10 cellular contexts compared by ENCODE assay signal in the genomic region with DNA sequence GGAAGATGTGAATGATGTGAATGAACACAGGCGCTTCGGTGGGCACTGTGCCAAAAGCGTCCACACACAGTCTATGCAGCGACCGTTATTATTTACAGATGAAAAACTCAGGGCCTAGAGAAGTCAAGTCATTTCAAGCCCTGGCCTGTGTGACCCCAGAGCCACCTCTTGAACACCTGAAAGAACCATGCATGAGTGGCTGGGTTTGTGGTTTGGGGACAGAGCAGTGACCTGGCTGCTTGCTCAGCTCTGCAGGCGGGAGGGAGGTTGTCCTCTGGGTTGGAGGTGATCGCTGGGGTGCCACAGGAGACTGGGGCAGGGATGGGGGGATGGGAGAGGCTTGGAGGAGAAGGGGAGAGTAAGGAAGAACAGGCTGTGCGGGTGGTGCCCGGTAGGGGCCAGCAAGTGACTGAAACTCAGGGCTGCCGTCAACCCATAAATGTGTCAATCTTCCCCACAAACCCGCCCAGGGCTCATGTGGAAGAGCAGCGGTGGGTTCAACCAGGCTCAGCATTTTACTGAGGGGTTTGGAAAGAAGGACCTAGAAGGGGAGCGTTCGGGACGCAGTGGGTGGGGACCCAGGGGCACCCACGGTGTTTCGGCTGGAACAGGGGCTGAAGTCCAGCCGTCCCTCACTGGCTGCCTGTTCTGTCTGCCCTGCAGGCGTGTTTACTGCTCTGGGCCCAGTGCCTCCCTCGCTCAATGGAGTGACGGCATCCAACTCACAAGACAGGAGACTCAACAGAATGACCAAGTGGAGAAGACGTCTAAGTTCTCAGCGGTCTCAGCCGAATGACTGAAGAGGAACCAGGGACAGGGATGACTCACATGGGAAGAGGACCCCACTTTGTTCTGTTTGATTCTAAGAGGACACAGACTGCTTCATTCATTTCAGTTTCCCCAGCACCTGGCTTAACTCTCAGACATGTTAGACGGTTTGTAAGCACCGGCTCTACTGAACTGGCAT.
DNase-seq lines count a peak whose midpoint lies in the region; ATAC-seq and TF ChIP-seq lines count a peak whose summit lies in the region.
"Had no signal": no experiment of that assay in that cellular context is flagged by ENCODE, and none has a peak within 500 bp of the region (broad histone marks: within the 10 kb centered on the region; RNA-seq: fewer than 3 reads in every experiment).

No MANE protein-coding gene starts in this region.

- no peak overlapping the region for H3K27ac Mint-ChIP-seq in osteocyte (ENCODE audit: unreplicated experiment)

- no peaks in the 10 kb centered on the region for H3K27me3 Mint-ChIP-seq in osteocyte (ENCODE audit: unreplicated experiment)

- H3K4me3 Mint-ChIP-seq in osteocyte (ENCODE audit: unreplicated experiment): no peak overlapping the region

- TF ChIP-seq CTCF in GM13977 (IDR thresholded peaks at IDR 0.05; ENCODE audit: extremely low read depth, insufficient read depth, missing control alignments): no peak
- TF ChIP-seq CTCF in esophagus muscularis mucosa (IDR thresholded peaks at IDR 0.05): no peak
- TF ChIP-seq CTCF in osteocyte (IDR thresholded peaks at IDR 0.05): no peak

- peaks cover 11 to 96% (median 68%) of the 10 kb centered on the region in 4 donors for H3K36me3 ChIP-seq in esophagus muscularis mucosa
- 0 out of 2 replicates have a peak, but pooled peaks cover 4% of the 10 kb centered on the region for H3K36me3 ChIP-seq in SJCRH30

- TF ChIP-seq EP300 in esophagus muscularis mucosa (IDR thresholded peaks at IDR 0.05): no peak

- H3K4me3 ChIP-seq in esophagus muscularis mucosa (no peak overlapping the region), SJCRH30 (no peak overlapping the region)
- H3K4me3 ChIP-seq: suprapubic skin had no signal

- WGBS in esophagus muscularis mucosa: 68% methylated on average over 25 of the region's 26 CpGs

- H3K4me1 Mint-ChIP-seq in osteocyte (ENCODE audit: unreplicated experiment): peaks cover 3% of the 10 kb centered on the region

- ATAC-seq in GM19463 (IDR thresholded peaks at IDR 0.05; ENCODE audit: unreplicated experiment) (peak; percentile 98), HG03135 (IDR thresholded peaks at IDR 0.05; ENCODE audit: unreplicated experiment) (peak; percentile 87)

- H3K27me3 ChIP-seq in esophagus muscularis mucosa (no peaks in the 10 kb centered on the region), SJCRH30 (no peaks in the 10 kb centered on the region)
- H3K27me3 ChIP-seq: suprapubic skin had no signal

- DNase-seq in GM13977 (ENCODE audit: low spot score): peak; percentile 90
- DNase-seq in esophagus muscularis mucosa (ENCODE audit: extremely low spot score): no peak
- no peak for DNase-seq in NCI-H2029 treated with DMSO at 0.1 percent for 48 hours (lab: John Stamatoyannopoulos, UW)
- no peak for DNase-seq in DMS153 (lab: John Stamatoyannopoulos, UW)
- no peak for DNase-seq in osteocyte (ENCODE audit: extremely low spot score, unreplicated experiment)
- no peak for DNase-seq in SJCRH30
- DNase-seq: activated naive CD8-positive, alpha-beta T cell treated with anti-CD3 and anti-CD28 coated beads, Interleukin-2, amount 10 ng/mL, durations not matched to agents 7 days and 5 days had no signal

- no peaks in the 10 kb centered on the region for H3K9me3 Mint-ChIP-seq in osteocyte (ENCODE audit: unreplicated experiment)
- H3K9me3 Mint-ChIP-seq: activated naive CD8-positive, alpha-beta T cell treated with anti-CD3 and anti-CD28 coated beads, Interleukin-2, amount 10 ng/mL, durations not matched to agents 7 days and 5 days had no signal

- intact Hi-C loops in esophagus muscularis mucosa (cut with DNase I): loop anchor here (2.0 kb wide), 1 partner anchor 31 kb away; no protein-coding TSS in a partner anchor

- peaks cover 16 to 66% (median 50%) of the 10 kb centered on the region in 4 donors for H3K4me1 ChIP-seq in esophagus muscularis mucosa
- H3K4me1 ChIP-seq in SJCRH30: no peaks in the 10 kb centered on the region
- H3K4me1 ChIP-seq: suprapubic skin had no signal

- TF ChIP-seq POLR2A in esophagus muscularis mucosa (IDR thresholded peaks at IDR 0.05; ENCODE audit: low read depth): no peak

- no peaks in the 10 kb centered on the region for H3K9me3 ChIP-seq in esophagus muscularis mucosa
- H3K9me3 ChIP-seq in SJCRH30 (replicated peaks): no peaks in the 10 kb centered on the region
- H3K9me3 ChIP-seq: suprapubic skin had no signal

- peak overlapping the region; percentile 58 to 78 (median 60) for H3K27ac ChIP-seq in esophagus muscularis mucosa (replicated peaks in 1 of 4)
- H3K27ac ChIP-seq in SJCRH30: no peak overlapping the region
- H3K27ac ChIP-seq: suprapubic skin had no signal

- H3K36me3 Mint-ChIP-seq in osteocyte (ENCODE audit: unreplicated experiment): peaks cover 60% of the 10 kb centered on the region
- H3K36me3 Mint-ChIP-seq: activated naive CD8-positive, alpha-beta T cell treated with anti-CD3 and anti-CD28 coated beads, Interleukin-2, amount 10 ng/mL, durations not matched to agents 7 days and 5 days had no signal

- in situ Hi-C loops in GM13977 (cut with MboI; ENCODE audit: low pct_unique_long_range_greater_than_20kb, low sequenced_read_pairs, unreplicated experiment): no loop called here
